ENCODE assay signal across 20 cellular contexts in the genomic region with DNA sequence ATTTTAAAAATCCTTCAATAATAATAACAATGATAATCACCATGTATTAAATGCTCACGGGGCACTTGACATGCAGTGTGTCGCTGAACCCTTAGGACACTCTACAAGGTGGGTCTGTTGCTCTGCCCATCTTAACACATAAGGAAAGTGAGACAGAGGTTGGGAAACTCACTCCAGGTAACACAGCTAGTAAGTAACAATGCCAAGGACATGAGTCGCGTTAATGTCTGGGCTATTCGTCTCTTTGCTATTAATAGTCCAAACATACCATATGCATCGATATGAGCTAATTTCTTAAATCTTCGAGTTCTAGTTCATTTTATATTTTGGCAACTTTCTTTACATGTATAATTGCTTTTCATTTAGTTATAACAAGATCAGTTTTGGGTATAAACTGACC.
DNase-seq lines count a peak whose midpoint lies in the region; ATAC-seq and TF ChIP-seq lines count a peak whose summit lies in the region.
"Had no signal": no experiment of that assay in that cellular context is flagged by ENCODE, and none has a peak within 500 bp of the region (broad histone marks: within the 10 kb centered on the region; RNA-seq: fewer than 3 reads in every experiment).

No MANE protein-coding gene starts in this region.

- CTCF ChIA-PET in HCT116 (lab: Charles Lee) (interaction anchor here (0.6 to 1.3 kb wide), 2 partner anchors 9 to 16 kb away, joined by 3 to 8 read pairs; no protein-coding TSS in a partner anchor), PC-9 (lab: Charles Lee) (no interaction called here)

- H3K9me3 ChIP-seq in HCT116 (ENCODE audit: control insufficient read depth in 1 of 2, insufficient read depth in 1 of 2, low read depth in 1 of 2, low read length in 2 of 2) = no peaks in the 10 kb centered on the region
- no peaks in the 10 kb centered on the region for H3K9me3 ChIP-seq in osteoblast (ENCODE audit: low read depth, low read length)
- no peaks in the 10 kb centered on the region for H3K9me3 ChIP-seq in PC-9 (ENCODE audit: insufficient read depth, low read depth)
- H3K9me3 ChIP-seq: SK-N-SH had no signal

- H3K9ac ChIP-seq in HCT116 (ENCODE audit: low read length) = no peak overlapping the region
- H3K9ac ChIP-seq: SK-N-SH had no signal

- no peaks in the 10 kb centered on the region for H3F3A ChIP-seq in PC-9 (ENCODE audit: insufficient read depth, low read depth)

- H3K4me2 ChIP-seq in HCT116 (ENCODE audit: low read length) (peak overlapping the region; percentile 13; the same call in 1 of the 2 replicates), osteoblast (ENCODE audit: insufficient read depth, low read length) (no peak overlapping the region), PC-9 (no peak overlapping the region)
- H3K4me2 ChIP-seq: GM23338, SK-N-SH had no signal

- H3K79me2 ChIP-seq in HCT116 (ENCODE audit: insufficient read depth, low read length) = no peaks in the 10 kb centered on the region
- no peaks in the 10 kb centered on the region for H3K79me2 ChIP-seq in osteoblast (ENCODE audit: insufficient read depth, low read length)
- no peaks in the 10 kb centered on the region for H3K79me2 ChIP-seq in PC-9 (ENCODE audit: low read depth)

- no peaks in the 10 kb centered on the region for H3K9me2 ChIP-seq in HCT116 (ENCODE audit: insufficient read depth)
- no peaks in the 10 kb centered on the region for H3K9me2 ChIP-seq in PC-9 (ENCODE audit: insufficient read depth)
- H3K9me2 ChIP-seq: SK-N-SH had no signal

- no peak overlapping the region for H3K27ac ChIP-seq in HCT116 (ENCODE audit: low read depth, low read length)
- peak overlapping the region; percentile 24 for H3K27ac ChIP-seq in epithelial cell of prostate
- no peak overlapping the region for H3K27ac ChIP-seq in osteoblast (ENCODE audit: low read depth, low read length)
- no peak overlapping the region for H3K27ac ChIP-seq in PC-9

- RAD21 ChIA-PET in HCT116 (lab: Charles Lee; ENCODE audit: low non-redundant PET in 1 of 2, low total read pairs in 2 of 2, uncharacterized antibody in 2 of 2, unreplicated experiment in 2 of 2) = interaction anchor here in 1 of 2 experiments (0.6 kb wide), 1 partner anchor 88 kb away, joined by 4 read pairs; no protein-coding TSS in a partner anchor

- no peak for TF ChIP-seq RAD21 in HCT116 (IDR thresholded peaks at IDR 0.05; ENCODE audit: low read depth)

- H3K4me3 ChIP-seq in HCT116 (replicated peaks in 1 of 2; ENCODE audit: low read depth in 1 of 2, low read length in 2 of 2) = no peak overlapping the region
- no peak overlapping the region for H3K4me3 ChIP-seq in osteoblast (ENCODE audit: insufficient read depth, low read length)
- H3K4me3 ChIP-seq in PC-9 = no peak overlapping the region
- H3K4me3 ChIP-seq: GM23338, K562 had no signal

- no peak for TF ChIP-seq POLR2A in HCT116 (IDR thresholded peaks at IDR 0.05; ENCODE audit: borderline replicate concordance, extremely low read depth, insufficient read depth, insufficient read length)

- TF ChIP-seq CTCF in HCT116 (IDR thresholded peaks at IDR 0.05 in 2 of 3, conservative IDR thresholded peaks at IDR 0.05 in 1 of 3; ENCODE audit: borderline replicate concordance in 1 of 3, insufficient read depth in 1 of 3, low read depth in 2 of 3, low read length in 2 of 3) (no peak), osteoblast (IDR thresholded peaks at IDR 0.05; ENCODE audit: extremely low read depth, low read depth, low read length) (no peak), PC-9 (conservative IDR thresholded peaks at IDR 0.05) (no peak)

- DNase-seq in HCT116 (ENCODE audit: low read depth, low spot score) (no peak), amniotic epithelial cell (ENCODE audit: low read depth) (peak; percentile 7), epithelial cell of prostate (ENCODE audit: low read depth, low spot score) (peak; percentile 31), osteoblast (ENCODE audit: insufficient read length, low spot score, missing footprints) (peak; percentile 47), T-helper 2 cell (no peak), NCI-H69 (lab: John Stamatoyannopoulos, UW) (no peak), PC-9 (no peak)
- DNase-seq: DMS 273 treated with DMSO at 0.1 percent for 48 hours; DND-41; GDM1; MV-4-11; NCI-H1417; NCI-H2171; NCI-H748 treated with DMSO at 0.1 percent for 48 hours; NK-92 treated with Interleukin-12 subunit alpha and Interleukin-12 subunit beta, amount 100 ng/mL, for 24 hours; SHP77 treated with DMSO at 0.1 percent for 48 hours; SK-N-SH had no signal

- POLR2A ChIA-PET in HCT116 (lab: Charles Lee) (no interaction called here), PC-9 (lab: Charles Lee; ENCODE audit: unreplicated experiment) (no interaction called here)

- H4K20me1 ChIP-seq in HCT116 (ENCODE audit: insufficient read depth) (no peaks in the 10 kb centered on the region), osteoblast (ENCODE audit: insufficient read depth, low read length) (no peaks in the 10 kb centered on the region), PC-9 (ENCODE audit: insufficient read depth) (no peaks in the 10 kb centered on the region)

- no peaks in the 10 kb centered on the region for H3K27me3 ChIP-seq in HCT116 (ENCODE audit: insufficient read depth, low read length)
- no peaks in the 10 kb centered on the region for H3K27me3 ChIP-seq in osteoblast (ENCODE audit: insufficient read depth, low read length)
- H3K27me3 ChIP-seq in PC-9 (ENCODE audit: insufficient read depth, low read depth) = peaks cover 64% of the 10 kb centered on the region

- intact Hi-C loops in HCT116 (cut with micrococcal nuclease) = no loop called here
- intact Hi-C loops in PC-9 (cut with micrococcal nuclease; ENCODE audit: unreplicated experiment) = no loop called here

- no peak overlapping the region for H2AFZ ChIP-seq in HCT116 (ENCODE audit: low read depth, low read length, poor library complexity, severe bottlenecking)
- H2AFZ ChIP-seq in osteoblast (ENCODE audit: low read length) = no peak overlapping the region
- no peak overlapping the region for H2AFZ ChIP-seq in PC-9
- H2AFZ ChIP-seq: GM23338 had no signal

- H3K4me1 ChIP-seq in HCT116 (ENCODE audit: control insufficient read depth in 1 of 2, insufficient read depth in 2 of 2, low read length in 2 of 2) (peaks cover 0 to 4% of the 10 kb centered on the region in 2 experiments; a peak in 2 of 4 replicates), osteoblast (ENCODE audit: insufficient read depth, low read length) (peaks cover 13% of the 10 kb centered on the region), PC-9 (replicated peaks; ENCODE audit: insufficient read depth) (no peaks in the 10 kb centered on the region)

- BruUV-seq in HCT116 (replicated peaks; lab: Mats Ljungman, UMichigan) = no TSS peak
- no TSS peak for BruUV-seq in PC-9 (replicated peaks; lab: Mats Ljungman, UMichigan)

- ATAC-seq in HCT116 (no peak), GM19467 (IDR thresholded peaks at IDR 0.05; ENCODE audit: unreplicated experiment) (no peak)
- ATAC-seq: GM23338, K562 had no signal

- no peaks in the 10 kb centered on the region for H3K36me3 ChIP-seq in HCT116 (ENCODE audit: control insufficient read depth in 1 of 2, insufficient read depth in 2 of 2, low read length in 2 of 2)
- no peaks in the 10 kb centered on the region for H3K36me3 ChIP-seq in osteoblast (ENCODE audit: insufficient read depth, low read length)
- H3K36me3 ChIP-seq in PC-9 (ENCODE audit: low read depth) = no peaks in the 10 kb centered on the region

TF ChIP-seq in HCT116, 20 proteins besides CTCF, POLR2A, EP300 and RAD21:
- TF ChIP-seq SP1 (IDR thresholded peaks at IDR 0.05; ENCODE audit: low read depth) (no peak), JUND (IDR thresholded peaks at IDR 0.05) (no peak), EZH2 (IDR thresholded peaks at IDR 0.05) (no peak), ZFX (IDR thresholded peaks at IDR 0.05) (no peak), ZNF274 (IDR thresholded peaks at IDR 0.05; ENCODE audit: low read depth, low read length) (no peak), POLR2AphosphoS5 (IDR thresholded peaks at IDR 0.05; ENCODE audit: low read depth, low read length) (no peak), SIN3A (IDR thresholded peaks at IDR 0.05; ENCODE audit: low read depth) (no peak), YY1 (IDR thresholded peaks at IDR 0.05; ENCODE audit: extremely low read depth, insufficient replicate concordance, low read depth, low read length) (no peak), CEBPB (IDR thresholded peaks at IDR 0.05; ENCODE audit: low read depth) (no peak), SRF (IDR thresholded peaks at IDR 0.05; ENCODE audit: low read depth) (no peak), FOSL1 (IDR thresholded peaks at IDR 0.05; ENCODE audit: low read depth) (no peak), CBX3 (IDR thresholded peaks at IDR 0.05; ENCODE audit: low read depth) (no peak)
- TF ChIP-seq, protein P1, sequence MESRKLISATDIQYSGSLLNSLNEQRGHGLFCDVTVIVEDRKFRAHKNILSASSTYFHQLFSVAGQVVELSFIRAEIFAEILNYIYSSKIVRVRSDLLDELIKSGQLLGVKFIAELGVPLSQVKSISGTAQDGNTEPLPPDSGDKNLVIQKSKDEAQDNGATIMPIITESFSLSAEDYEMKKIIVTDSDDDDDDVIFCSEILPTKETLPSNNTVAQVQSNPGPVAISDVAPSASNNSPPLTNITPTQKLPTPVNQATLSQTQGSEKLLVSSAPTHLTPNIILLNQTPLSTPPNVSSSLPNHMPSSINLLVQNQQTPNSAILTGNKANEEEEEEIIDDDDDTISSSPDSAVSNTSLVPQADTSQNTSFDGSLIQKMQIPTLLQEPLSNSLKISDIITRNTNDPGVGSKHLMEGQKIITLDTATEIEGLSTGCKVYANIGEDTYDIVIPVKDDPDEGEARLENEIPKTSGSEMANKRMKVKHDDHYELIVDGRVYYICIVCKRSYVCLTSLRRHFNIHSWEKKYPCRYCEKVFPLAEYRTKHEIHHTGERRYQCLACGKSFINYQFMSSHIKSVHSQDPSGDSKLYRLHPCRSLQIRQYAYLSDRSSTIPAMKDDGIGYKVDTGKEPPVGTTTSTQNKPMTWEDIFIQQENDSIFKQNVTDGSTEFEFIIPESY (IDR thresholded peaks at IDR 0.05; ENCODE audit: extremely low read depth, insufficient replicate concordance, low read length) = no peak
- TF ChIP-seq, protein P2, sequence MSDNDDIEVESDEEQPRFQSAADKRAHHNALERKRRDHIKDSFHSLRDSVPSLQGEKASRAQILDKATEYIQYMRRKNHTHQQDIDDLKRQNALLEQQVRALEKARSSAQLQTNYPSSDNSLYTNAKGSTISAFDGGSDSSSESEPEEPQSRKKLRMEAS (IDR thresholded peaks at IDR 0.05) = no peak
- TF ChIP-seq, protein P3, sequence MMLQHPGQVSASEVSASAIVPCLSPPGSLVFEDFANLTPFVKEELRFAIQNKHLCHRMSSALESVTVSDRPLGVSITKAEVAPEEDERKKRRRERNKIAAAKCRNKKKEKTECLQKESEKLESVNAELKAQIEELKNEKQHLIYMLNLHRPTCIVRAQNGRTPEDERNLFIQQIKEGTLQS (IDR thresholded peaks at IDR 0.05) = no peak

Comparison
In these comparisons a context has a peak if more than half of its experiments do, and no peak if none do; other contexts are left out.
1. DNase-seq: peak in amniotic epithelial cell (single experiment), epithelial cell of prostate (single experiment) and osteoblast (single experiment); none in HCT116 (single experiment), T-helper 2 cell (0 of 5), NCI-H69 (single experiment) and PC-9 (0 of 2).